Comparison of ENCODE assay signal across 1 cellular context in the genomic region with DNA sequence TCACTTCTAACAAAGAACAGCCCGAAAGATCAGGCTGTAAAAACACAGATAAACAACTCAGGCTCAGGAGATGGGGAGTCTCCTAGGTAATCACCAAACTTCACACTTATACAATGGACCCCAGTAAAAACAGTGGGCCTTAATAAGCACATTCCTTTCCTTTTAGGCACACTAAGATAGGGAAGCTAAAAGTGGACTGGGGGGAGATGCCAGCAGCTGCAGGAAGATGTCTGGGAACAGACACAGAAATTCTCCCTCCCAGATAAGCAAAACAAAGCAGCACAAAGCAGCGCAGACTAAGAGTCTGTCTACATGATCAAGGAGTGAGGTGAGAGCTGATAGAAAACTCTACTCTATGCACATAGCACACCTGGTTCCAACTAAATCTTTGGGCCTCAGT.
A peak's percentile ranks its signal among the peaks of the same experiment; 100 is the strongest.
TF ChIP-seq lines count a peak whose summit lies in the region.

No MANE protein-coding gene starts in this region.

TF ChIP-seq in K562, 482 proteins besides CTCF, POLR2A, EP300 and RAD21 (continued from another document):
- no peak for TF ChIP-seq OTX1 (CRISPR knock-in tag; IDR thresholded peaks at IDR 0.05)
- no peak for TF ChIP-seq SNIP1 (IDR thresholded peaks at IDR 0.05; ENCODE audit: low read depth)
- TF ChIP-seq DPF2 (IDR thresholded peaks at IDR 0.05) = 0 out of 2 replicates have a peak, but pooled peaks have one; percentile 8
- TF ChIP-seq, protein P1, sequence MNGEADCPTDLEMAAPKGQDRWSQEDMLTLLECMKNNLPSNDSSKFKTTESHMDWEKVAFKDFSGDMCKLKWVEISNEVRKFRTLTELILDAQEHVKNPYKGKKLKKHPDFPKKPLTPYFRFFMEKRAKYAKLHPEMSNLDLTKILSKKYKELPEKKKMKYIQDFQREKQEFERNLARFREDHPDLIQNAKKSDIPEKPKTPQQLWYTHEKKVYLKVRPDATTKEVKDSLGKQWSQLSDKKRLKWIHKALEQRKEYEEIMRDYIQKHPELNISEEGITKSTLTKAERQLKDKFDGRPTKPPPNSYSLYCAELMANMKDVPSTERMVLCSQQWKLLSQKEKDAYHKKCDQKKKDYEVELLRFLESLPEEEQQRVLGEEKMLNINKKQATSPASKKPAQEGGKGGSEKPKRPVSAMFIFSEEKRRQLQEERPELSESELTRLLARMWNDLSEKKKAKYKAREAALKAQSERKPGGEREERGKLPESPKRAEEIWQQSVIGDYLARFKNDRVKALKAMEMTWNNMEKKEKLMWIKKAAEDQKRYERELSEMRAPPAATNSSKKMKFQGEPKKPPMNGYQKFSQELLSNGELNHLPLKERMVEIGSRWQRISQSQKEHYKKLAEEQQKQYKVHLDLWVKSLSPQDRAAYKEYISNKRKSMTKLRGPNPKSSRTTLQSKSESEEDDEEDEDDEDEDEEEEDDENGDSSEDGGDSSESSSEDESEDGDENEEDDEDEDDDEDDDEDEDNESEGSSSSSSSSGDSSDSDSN (IDR thresholded peaks at IDR 0.05; ENCODE audit: borderline replicate concordance in 1 of 2, low read depth in 2 of 2, low read length in 2 of 2) = no peak
- peak; percentile 29; the same call in 1 of the 2 replicates for TF ChIP-seq CBFA2T2 (conservative IDR thresholded peaks at IDR 0.05)
TF ChIP-seq in K562: peak in this region for 3.
